38 cellular contexts compared by ENCODE assay signal in the genomic region with DNA sequence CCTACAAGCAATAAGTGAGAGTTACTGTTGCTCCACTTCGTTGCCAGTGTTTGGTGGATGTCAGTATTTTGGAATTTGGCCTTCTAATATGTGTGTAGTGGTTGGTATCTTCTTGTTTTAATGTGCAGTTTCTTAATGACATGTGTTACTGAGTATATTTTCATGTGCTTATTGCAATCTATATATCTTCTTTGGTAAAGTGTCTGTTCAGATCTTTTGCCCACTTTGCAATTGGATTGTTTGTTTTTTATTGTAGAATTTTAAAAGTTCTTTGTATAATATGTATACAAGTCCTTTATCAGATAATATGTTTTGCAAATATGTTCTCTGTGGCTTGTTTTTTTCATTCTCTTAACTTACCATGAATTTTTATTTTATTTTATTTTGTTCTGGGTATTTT. TPM values are rescaled to one million over a fixed set of nuclear protein-coding genes. Genes with fewer than 3 reads are reported as not detected.
"Had no signal": no experiment of that assay in that cellular context is flagged by ENCODE, and none has a peak within 500 bp of the region (broad histone marks: within the 10 kb centered on the region; RNA-seq: fewer than 3 reads in every experiment).

No MANE protein-coding gene starts in this region.

- H3K36me3 ChIP-seq: MG63 had no signal

- H3K27me3 ChIP-seq: MG63 had no signal

- DNase-seq: Karpas-422, Kasumi-1, MG63, MM.1S, MV-4-11, NCI-H1048, NCI-H1092, NCI-H1092 treated with DMSO at 0.1 percent for 48 hours, NCI-H1105, NCI-H1105 treated with DMSO at 0.1 percent for 48 hours, NCI-H1417, NCI-H1417 treated with DMSO at 0.1 percent for 48 hours, NCI-H1436, NCI-H1436 treated with DMSO at 0.1 percent for 48 hours, NCI-H146, NCI-H1694, NCI-H1694 treated with DMSO at 0.1 percent for 48 hours, NCI-H187, NCI-H187 treated with DMSO at 0.1 percent for 48 hours, NCI-H1930, NCI-H2029, NCI-H2029 treated with DMSO at 0.1 percent for 48 hours, NCI-H2081, NCI-H2081 treated with DMSO at 0.1 percent for 48 hours, NCI-H2107, NCI-H2171, NCI-H2171 treated with DMSO at 0.1 percent for 48 hours, NCI-H2227 treated with DMSO at 0.1 percent for 48 hours, NCI-H226, NCI-H345, NCI-H446, NCI-H446 treated with DMSO at 0.1 percent for 48 hours, NCI-H510A, NCI-H510A treated with DMSO at 0.1 percent for 48 hours had no signal

- H3K4me3 ChIP-seq: MG63 had no signal

- H3K9me3 ChIP-seq: MG63 had no signal

RNA-seq across cellular contexts. Expression of a gene that starts 7.7 kb away (rescaled TPM):
- total RNA-seq: LHCN-M2, M059J, MCF 10A, NCI-H460 had no signal

RNA-seq across cellular contexts. Expression of a gene that starts 34.1 kb away (rescaled TPM):
- total RNA-seq: LHCN-M2, M059J, MCF 10A, NCI-H460 had no signal

RNA-seq across cellular contexts. Expression of a gene that starts 38.2 kb away (rescaled TPM):
- total RNA-seq: LHCN-M2, M059J, MCF 10A, NCI-H460 had no signal

RNA-seq across cellular contexts. Expression of a gene that starts 41.5 kb away (rescaled TPM):
- total RNA-seq: LHCN-M2, MCF 10A, NCI-H460 had no signal

RNA-seq across cellular contexts. Expression of a gene that starts 54.6 kb away (rescaled TPM):
- total RNA-seq: LHCN-M2, M059J, MCF 10A, NCI-H460 had no signal
